26 cellular contexts compared by ENCODE assay signal in the genomic region with DNA sequence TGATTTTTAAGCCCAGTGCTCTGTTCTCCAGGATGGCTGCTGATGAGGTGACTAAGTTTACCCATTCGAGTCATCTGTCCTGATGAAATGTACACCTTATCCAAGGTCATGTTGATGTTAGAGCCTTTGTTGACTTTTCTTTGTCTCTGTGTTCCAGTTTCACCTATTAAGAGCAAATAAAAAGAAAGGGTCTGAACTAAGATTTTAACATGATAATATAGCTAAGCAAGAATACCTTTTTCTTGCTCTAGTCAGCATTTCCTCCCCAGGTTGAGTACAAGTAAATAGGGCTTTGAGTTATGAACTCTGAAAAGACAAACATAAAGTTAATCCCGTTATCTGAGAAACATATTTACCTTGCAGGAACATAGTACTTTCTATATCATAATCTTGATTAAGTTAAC. TPM values are rescaled to one million over a fixed set of nuclear protein-coding genes. Genes with fewer than 3 reads are reported as not detected.
A peak's percentile ranks its signal among the peaks of the same experiment; 100 is the strongest.
DNase-seq lines count a peak whose midpoint lies in the region; ATAC-seq and TF ChIP-seq lines count a peak whose summit lies in the region.
"Had no signal": no experiment of that assay in that cellular context is flagged by ENCODE, and none has a peak within 500 bp of the region (broad histone marks: within the 10 kb centered on the region; RNA-seq: fewer than 3 reads in every experiment).

No MANE protein-coding gene starts in this region.

- DNase-seq in DMS53 (lab: John Stamatoyannopoulos, UW), result peak; percentile 82
- DNase-seq in LHCN-M2 (ENCODE audit: low read depth), result peak; percentile 5
- no peak for DNase-seq in activated naive CD8-positive, alpha-beta T cell treated with anti-CD3 and anti-CD28 coated beads for 36 hours
- DNase-seq in lower lobe of right lung, result no peak
- no peak for DNase-seq in neural progenitor cell (ENCODE audit: low spot score)
- DNase-seq: activated CD4-positive, alpha-beta T cell treated with anti-CD3 and anti-CD28 coated beads, Interleukin-2, amount 50 U/mL, for 4 hours; aorta; caudate nucleus; foreskin melanocyte; GOT3; HFFc6; left colon; NK-92 treated with Interleukin-12 subunit alpha and Interleukin-12 subunit beta, amount 100 ng/mL, for 24 hours; Right ventricle myocardium superior; T-helper 9 cell had no signal

- H3K36me3 Mint-ChIP-seq in activated naive CD8-positive, alpha-beta T cell treated with anti-CD3 and anti-CD28 coated beads for 36 hours, result peaks cover 21% of the 10 kb centered on the region
- peaks cover 7% of the 10 kb centered on the region for H3K36me3 Mint-ChIP-seq in neural progenitor cell

- H3K4me2 ChIP-seq in neural progenitor cell, result no peak overlapping the region
- H3K4me2 ChIP-seq: PC-9 had no signal

- H3K9me3 ChIP-seq in liver (ENCODE audit: control insufficient read depth in 4 of 4, low read length in 3 of 4) (no peaks in the 10 kb centered on the region), lower lobe of right lung (no peaks in the 10 kb centered on the region), neural progenitor cell (ENCODE audit: low read depth) (no peaks in the 10 kb centered on the region)
- H3K9me3 ChIP-seq: neutrophil, thoracic aorta had no signal

- WGBS in liver, result 31% methylated on average over 2 of the region's 2 CpGs

- TF ChIP-seq RAD21 in liver (IDR thresholded peaks at IDR 0.05), result peak; percentile 20 to 26

- H3K27me3 ChIP-seq in liver (ENCODE audit: control insufficient read depth in 4 of 4, insufficient read depth in 4 of 4, low read length in 3 of 4) (no peaks in the 10 kb centered on the region), lower lobe of right lung (ENCODE audit: low read depth) (no peaks in the 10 kb centered on the region), neural progenitor cell (no peaks in the 10 kb centered on the region)
- H3K27me3 ChIP-seq: neutrophil had no signal

- H3K9me3 Mint-ChIP-seq in activated naive CD8-positive, alpha-beta T cell treated with anti-CD3 and anti-CD28 coated beads for 36 hours, result peaks cover 2% of the 10 kb centered on the region
- no peaks in the 10 kb centered on the region for H3K9me3 Mint-ChIP-seq in neural progenitor cell
- H3K9me3 Mint-ChIP-seq: activated naive CD4-positive, alpha-beta T cell treated with anti-CD3 and anti-CD28 coated beads, Interleukin-2, amount 50 U/mL, for 24 hours; HFFc6; stimulated activated naive CD8-positive, alpha-beta T cell treated with anti-CD3 and anti-CD28 coated beads, Interleukin-15, Interleukin-2, amounts not matched to agents 100 ng/mL and 50 ng/mL, for 24 hours had no signal

- intact Hi-C loops in lower lobe of right lung (cut with DNase I), result no loop called here

- no peak overlapping the region for H3K4me3 Mint-ChIP-seq in activated naive CD8-positive, alpha-beta T cell treated with anti-CD3 and anti-CD28 coated beads for 36 hours
- no peak overlapping the region for H3K4me3 Mint-ChIP-seq in neural progenitor cell
- H3K4me3 Mint-ChIP-seq: activated naive CD4-positive, alpha-beta T cell treated with anti-CD3 and anti-CD28 coated beads, Interleukin-2, amount 50 U/mL, for 24 hours; CD14-positive monocyte; HFFc6; stimulated activated naive CD8-positive, alpha-beta T cell treated with anti-CD3 and anti-CD28 coated beads, Interleukin-15, Interleukin-2, amounts not matched to agents 100 ng/mL and 50 ng/mL, for 24 hours had no signal

- no peaks in the 10 kb centered on the region for H4K20me1 ChIP-seq in neural progenitor cell (ENCODE audit: low read depth)

- TF ChIP-seq CTCF in liver (IDR thresholded peaks at IDR 0.05; ENCODE audit: low read depth, low read length, missing input control) (no peak), lower lobe of right lung (IDR thresholded peaks at IDR 0.05) (no peak), neural progenitor cell (IDR thresholded peaks at IDR 0.05) (no peak)

- no peak overlapping the region for H2AFZ ChIP-seq in neural progenitor cell (replicated peaks)
- H2AFZ ChIP-seq: PC-9 had no signal

- no peaks in the 10 kb centered on the region for H3K79me2 ChIP-seq in neural progenitor cell (ENCODE audit: low read depth)

- no peak overlapping the region for H3K9ac ChIP-seq in liver (ENCODE audit: low read depth in 1 of 2, low read length in 2 of 2)
- no peak overlapping the region for H3K9ac ChIP-seq in neural progenitor cell

- H3K27ac ChIP-seq in liver (ENCODE audit: low read depth in 1 of 2, low read length in 2 of 2), result peak overlapping the region; percentile 58 to 74
- H3K27ac ChIP-seq in lower lobe of right lung, result no peak overlapping the region
- H3K27ac ChIP-seq in neural progenitor cell, result no peak overlapping the region
- H3K27ac ChIP-seq: HL-60, neutrophil, PC-9, thoracic aorta had no signal

- peaks cover 2 to 11% (median 4%) of the 10 kb centered on the region in 4 donors for H3K4me1 ChIP-seq in liver (ENCODE audit: control insufficient read depth in 4 of 4, insufficient read depth in 4 of 4, low read length in 3 of 4)
- no peaks in the 10 kb centered on the region for H3K4me1 ChIP-seq in lower lobe of right lung
- no peaks in the 10 kb centered on the region for H3K4me1 ChIP-seq in neural progenitor cell

- H3K36me3 ChIP-seq in liver (ENCODE audit: control insufficient read depth in 4 of 4, insufficient read depth in 3 of 4, low read depth in 1 of 4, low read length in 3 of 4), result no peaks in the 10 kb centered on the region
- peaks cover 15% of the 10 kb centered on the region for H3K36me3 ChIP-seq in lower lobe of right lung
- H3K36me3 ChIP-seq in neural progenitor cell, result peaks cover 7% of the 10 kb centered on the region
- H3K36me3 ChIP-seq: thoracic aorta had no signal

- H3K27ac Mint-ChIP-seq in activated naive CD8-positive, alpha-beta T cell treated with anti-CD3 and anti-CD28 coated beads for 36 hours, result peak overlapping the region; percentile 15
- H3K27ac Mint-ChIP-seq in neural progenitor cell, result no peak overlapping the region
- H3K27ac Mint-ChIP-seq: HFFc6; stimulated activated naive CD8-positive, alpha-beta T cell treated with anti-CD3 and anti-CD28 coated beads, Interleukin-15, Interleukin-2, amounts not matched to agents 100 ng/mL and 50 ng/mL, for 24 hours had no signal

- ATAC-seq in GM21423 (IDR thresholded peaks at IDR 0.05; ENCODE audit: unreplicated experiment), result no peak
- no peak for ATAC-seq in lower lobe of right lung
- ATAC-seq: esophagus mucosa, left colon had no signal

- H3K4me3 ChIP-seq in liver (ENCODE audit: low read depth in 1 of 3, low read length in 3 of 3), result no peak overlapping the region
- H3K4me3 ChIP-seq in lower lobe of right lung, result no peak overlapping the region
- no peak overlapping the region for H3K4me3 ChIP-seq in neural progenitor cell
- H3K4me3 ChIP-seq: PC-9, thoracic aorta had no signal

- H3F3A ChIP-seq in neural progenitor cell (ENCODE audit: low read depth), result no peaks in the 10 kb centered on the region

- no peaks in the 10 kb centered on the region for H3K4me1 Mint-ChIP-seq in activated naive CD8-positive, alpha-beta T cell treated with anti-CD3 and anti-CD28 coated beads for 36 hours
- H3K4me1 Mint-ChIP-seq in neural progenitor cell, result no peaks in the 10 kb centered on the region

- no peaks in the 10 kb centered on the region for H3K27me3 Mint-ChIP-seq in activated naive CD8-positive, alpha-beta T cell treated with anti-CD3 and anti-CD28 coated beads for 36 hours
- H3K27me3 Mint-ChIP-seq in neural progenitor cell (ENCODE audit: insufficient read depth, low read depth), result peaks cover 4% of the 10 kb centered on the region
- H3K27me3 Mint-ChIP-seq: activated naive CD4-positive, alpha-beta T cell treated with anti-CD3 and anti-CD28 coated beads, Interleukin-2, amount 50 U/mL, for 24 hours; stimulated activated naive CD8-positive, alpha-beta T cell treated with anti-CD3 and anti-CD28 coated beads, Interleukin-15, Interleukin-2, amounts not matched to agents 100 ng/mL and 50 ng/mL, for 24 hours had no signal

TF ChIP-seq in liver, 16 proteins besides CTCF, POLR2A, EP300 and RAD21 (continues in another document):
- TF ChIP-seq, protein P1, sequence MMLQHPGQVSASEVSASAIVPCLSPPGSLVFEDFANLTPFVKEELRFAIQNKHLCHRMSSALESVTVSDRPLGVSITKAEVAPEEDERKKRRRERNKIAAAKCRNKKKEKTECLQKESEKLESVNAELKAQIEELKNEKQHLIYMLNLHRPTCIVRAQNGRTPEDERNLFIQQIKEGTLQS (IDR thresholded peaks at IDR 0.05), result peak; percentile 91
- TF ChIP-seq TAF1 (conservative IDR thresholded peaks at IDR 0.05) (no peak), YY1 (IDR thresholded peaks at IDR 0.05) (peak; percentile 85), NR2F2 (IDR thresholded peaks at IDR 0.05) (no peak), JUND (IDR thresholded peaks at IDR 0.05) (peak; percentile 84 to 99), FOXA1 (IDR thresholded peaks at IDR 0.05) (peak; percentile 99), HNF4G (IDR thresholded peaks at IDR 0.05) (no peak), RXRA (IDR thresholded peaks at IDR 0.05) (peak; percentile 73 to 86), HNF4A (conservative IDR thresholded peaks at IDR 0.05) (peak; percentile 65 to 75), EGR1 (IDR thresholded peaks at IDR 0.05; ENCODE audit: low read depth in 2 of 2) (peak in 1 of 2 donors; percentile 94)

RNA-seq across cellular contexts. Expression of gene GPR88, which starts 52.1 kb away (rescaled TPM):
- total RNA-seq in LHCN-M2 (2014; rRNA removed) (0.17 TPM in 1 of 2 replicates, not detected in the other), liver (1 to 10 TPM in 1 of 2 donors, under 1 TPM in 1; 0.75 to 1.7 TPM), lower lobe of right lung (0.09 TPM), neural progenitor cell (ENCODE audit: low replicate concordance) (not detected in 2 replicates)
- polyA plus RNA-seq in LHCN-M2 (2012), result not detected
- total RNA-seq in activated naive CD8-positive, alpha-beta T cell treated with anti-CD3 and anti-CD28 coated beads for 36 hours, result under 1 TPM in 1 of 2 experiments, not detected in 1; 0.08 TPM
- polyA plus RNA-seq in liver, result 1 to 10 TPM in 1 of 2 donors, under 1 TPM in 1; 0.96 to 3.9 TPM
- total RNA-seq: esophagus mucosa, HFFc6, NCI-H460, PC-9, Right ventricle myocardium superior had no signal

Comparison
In these comparisons a context has a peak if more than half of its experiments do, and no peak if none do; other contexts are left out.
1. DNase-seq: peak in DMS53 (single experiment) and LHCN-M2 (single experiment); none in activated naive CD8-positive, alpha-beta T cell treated with anti-CD3 and anti-CD28 coated beads for 36 hours (single experiment), lower lobe of right lung (single experiment) and neural progenitor cell (single experiment).
2. H3K27ac ChIP-seq: peak in liver (2 of 2); none in lower lobe of right lung (single experiment) and neural progenitor cell (single experiment).